ENCODE assay signal across 8 cellular contexts in genomic region chr14:64232095-64232830, GRCh38.
A peak's percentile ranks its signal among the peaks of the same experiment; 100 is the strongest.
DNase-seq lines count a peak whose midpoint lies in the region; ATAC-seq and TF ChIP-seq lines count a peak whose summit lies in the region.

No MANE protein-coding gene starts in this region.

- peaks cover 5% of the 10 kb centered on the region for H3K36me3 Mint-ChIP-seq in IgD-negative memory B cell

- no peak for ATAC-seq in HG03520 (IDR thresholded peaks at IDR 0.05; ENCODE audit: unreplicated experiment)

- H3K27me3 Mint-ChIP-seq in IgD-negative memory B cell, result peaks cover under 1% of the 10 kb centered on the region

- H3K4me3 ChIP-seq in choroid plexus epithelial cell (ENCODE audit: low read depth, low read length) (no peak overlapping the region), spleen (no peak overlapping the region)

- H3K4me3 Mint-ChIP-seq in IgD-negative memory B cell, result peak overlapping the region in 2 of 4 donors; percentile 17 to 18

- H3K27ac ChIP-seq in spleen, result peak overlapping the region in 5 of 8 donors; percentile 4 to 89 (median 46)

- H3K9me3 ChIP-seq in spleen, result no peaks in the 10 kb centered on the region

- H3K27me3 ChIP-seq in spleen (replicated peaks in 1 of 7), result no peaks in the 10 kb centered on the region

- TF ChIP-seq POLR2A in spleen (IDR thresholded peaks at IDR 0.05), result no peak

- H3K4me1 Mint-ChIP-seq in IgD-negative memory B cell, result peaks cover 35 to 46% (median 42%) of the 10 kb centered on the region in 3 donors

- peaks cover 0 to 56% (median 26%) of the 10 kb centered on the region in 6 donors for H3K36me3 ChIP-seq in spleen

- H3K27ac Mint-ChIP-seq in IgD-negative memory B cell, result peak overlapping the region in 2 of 3 donors; percentile 1 to 98

- H3K4me1 ChIP-seq in spleen, result peaks cover 4 to 45% (median 23%) of the 10 kb centered on the region in 6 donors

- no peaks in the 10 kb centered on the region for H3K9me3 Mint-ChIP-seq in IgD-negative memory B cell

- intact Hi-C loops in spleen (cut with DNase I; ENCODE audit: low total_unique reads), result no loop called here

- 69 to 80% (median 72%) methylated on average over 9 of the region's 9 CpGs for WGBS in spleen, 5 donors

- DNase-seq in activated T-cell treated with anti-CD3 and anti-CD28 coated beads for 48 hours (ENCODE audit: low read depth), result peak; percentile 27
- DNase-seq in activated T-cell treated with anti-CD3 and anti-CD28 coated beads, Interleukin-2, amount 50 U/mL, for 1 hour, result no peak
- DNase-seq in choroid plexus epithelial cell (ENCODE audit: low read depth), result peak; percentile 95
- no peak for DNase-seq in spleen
- no peak for DNase-seq in NCI-H187 (lab: John Stamatoyannopoulos, UW)
- no peak for DNase-seq in middle frontal gyrus (ENCODE audit: extremely low spot score, low spot score)

- no peak for TF ChIP-seq CTCF in choroid plexus epithelial cell (conservative IDR thresholded peaks at IDR 0.05; ENCODE audit: low read depth, low read length)
- no peak for TF ChIP-seq CTCF in spleen (IDR thresholded peaks at IDR 0.05 in 8 of 11, conservative IDR thresholded peaks at IDR 0.05 in 3 of 11)

Comparison
In these comparisons a context has a peak if more than half of its experiments do, and no peak if none do; other contexts are left out.
1. DNase-seq: peak in activated T-cell treated with anti-CD3 and anti-CD28 coated beads for 48 hours (single experiment) and choroid plexus epithelial cell (single experiment); none in activated T-cell treated with anti-CD3 and anti-CD28 coated beads, Interleukin-2, amount 50 U/mL, for 1 hour (single experiment), spleen (single experiment), NCI-H187 (0 of 2) and middle frontal gyrus (single experiment).